In genomic region chr19:46845959-46846459, GRCh38 we compare ENCODE assay signal across 19 cellular contexts. TPM values are rescaled to one million over a fixed set of nuclear protein-coding genes. Genes with fewer than 3 reads are reported as not detected.
DNase-seq lines count a peak whose midpoint lies in the region; TF ChIP-seq lines count a peak whose summit lies in the region.
"Had no signal": no experiment of that assay in that cellular context is flagged by ENCODE, and none has a peak within 500 bp of the region (broad histone marks: within the 10 kb centered on the region; RNA-seq: fewer than 3 reads in every experiment).

No MANE protein-coding gene starts in this region.

- DNase-seq in SIG-M5 treated with dmso at 0.1 percent for 504 hours (lab: John Stamatoyannopoulos, UW; ENCODE audit: unreplicated experiment) (peak; percentile 34), SIG-M5 (lab: John Stamatoyannopoulos, UW) (no peak), chondrocyte (ENCODE audit: low spot score) (peak; percentile 82), trophoblast cell (no peak), SK-N-SH (no peak), superior temporal gyrus (ENCODE audit: extremely low spot score) (no peak), SHP77 treated with DMSO at 0.1 percent for 48 hours (lab: John Stamatoyannopoulos, UW) (no peak)
- DNase-seq: activated CD4-positive, alpha-beta memory T cell treated with anti-CD3 and anti-CD28 coated beads, Interleukin-2, amount 10 ng/mL, durations not matched to agents 7 days and 5 days; activated T-cell treated with anti-CD3 and anti-CD28 coated beads, Interleukin-2, amount 50 U/mL, for 72 hours; caudate nucleus; CD4-positive, CD25-positive, alpha-beta regulatory T cell; DND-41; Karpas-422; NCI-H146; NCI-H2227 treated with DMSO at 0.1 percent for 48 hours; stimulated activated naive CD4-positive, alpha-beta T cell had no signal

- H3K36me3 ChIP-seq in OCI-LY3 (replicated peaks; ENCODE audit: low read depth, low read length) (no peaks in the 10 kb centered on the region), trophoblast cell (ENCODE audit: control insufficient read depth in 1 of 2, insufficient read depth in 2 of 2, low read length in 2 of 2) (peaks cover 27 to 34% of the 10 kb centered on the region in 2 experiments), SK-N-SH (replicated peaks in 1 of 2; ENCODE audit: control insufficient read depth in 1 of 2, insufficient read depth in 2 of 2, low read length in 1 of 2) (peaks cover 5 to 8% of the 10 kb centered on the region in 2 experiments)

- peak overlapping the region; percentile 71 for H4K91ac ChIP-seq in trophoblast cell (ENCODE audit: low read depth, low read length)

- no peak overlapping the region for H3K4me3 Mint-ChIP-seq in chondrocyte (ENCODE audit: unreplicated experiment)
- H3K4me3 Mint-ChIP-seq: activated CD4-positive, alpha-beta memory T cell treated with anti-CD3 and anti-CD28 coated beads, Interleukin-2, amount 10 ng/mL, durations not matched to agents 7 days and 5 days; activated T-cell treated with anti-CD3 and anti-CD28 coated beads, Interleukin-2, amount 50 U/mL, for 72 hours had no signal

- H3F3A ChIP-seq in SK-N-SH (replicated peaks; ENCODE audit: insufficient read depth), result peaks cover 31% of the 10 kb centered on the region

- TF ChIP-seq CTCF in OCI-LY3 (IDR thresholded peaks at IDR 0.05; ENCODE audit: low read depth, low read length) (no peak), chondrocyte (IDR thresholded peaks at IDR 0.05) (no peak), SK-N-SH (IDR thresholded peaks at IDR 0.05) (no peak)

- peak overlapping the region; percentile 36; the same call in 1 of the 2 replicates for H3K9ac ChIP-seq in OCI-LY3 (ENCODE audit: low read length)
- H3K9ac ChIP-seq in trophoblast cell (ENCODE audit: low read length), result no peak overlapping the region
- H3K9ac ChIP-seq in SK-N-SH, result no peak overlapping the region

- H4K12ac ChIP-seq in trophoblast cell (ENCODE audit: low read depth, low read length), result no peak overlapping the region

- H3K27ac ChIP-seq in OCI-LY3 (ENCODE audit: low read length) (no peak overlapping the region), trophoblast cell (ENCODE audit: low read depth, low read length) (peak overlapping the region; percentile 42), SK-N-SH (ENCODE audit: low read depth in 2 of 2, low read length in 1 of 2) (no peak overlapping the region)
- H3K27ac ChIP-seq: 22Rv1, SK-N-MC had no signal

- H3K9me3 ChIP-seq in OCI-LY3 (ENCODE audit: insufficient read depth, low read length) (no peaks in the 10 kb centered on the region), trophoblast cell (ENCODE audit: insufficient read depth, low read depth, low read length) (no peaks in the 10 kb centered on the region), SK-N-SH (no peaks in the 10 kb centered on the region)

- H3K79me2 ChIP-seq in OCI-LY3 (ENCODE audit: low read length) (peaks cover 19% of the 10 kb centered on the region), trophoblast cell (ENCODE audit: control insufficient read depth, insufficient read depth, low read length, poor library complexity) (peaks cover 6% of the 10 kb centered on the region), SK-N-SH (ENCODE audit: insufficient read depth) (peaks cover 72% of the 10 kb centered on the region)

- peak overlapping the region; percentile 59 for H2BK120ac ChIP-seq in trophoblast cell (ENCODE audit: insufficient read depth, low read length, poor library complexity)

- H3K9me2 ChIP-seq in SK-N-SH, result no peaks in the 10 kb centered on the region

- peak overlapping the region; percentile 68 for H3K4ac ChIP-seq in trophoblast cell (ENCODE audit: low read depth, low read length)

- peak overlapping the region; percentile 89 for H3K18ac ChIP-seq in trophoblast cell (ENCODE audit: low read length)

- H3K27ac Mint-ChIP-seq in chondrocyte (ENCODE audit: unreplicated experiment), result peak overlapping the region; percentile 71
- H3K27ac Mint-ChIP-seq: activated CD4-positive, alpha-beta memory T cell treated with anti-CD3 and anti-CD28 coated beads, Interleukin-2, amount 10 ng/mL, durations not matched to agents 7 days and 5 days had no signal

- H4K20me1 ChIP-seq in OCI-LY3 (ENCODE audit: insufficient read depth, low read length), result 0 out of 2 replicates have a peak, but pooled peaks cover 3% of the 10 kb centered on the region
- peaks cover 13% of the 10 kb centered on the region for H4K20me1 ChIP-seq in SK-N-SH (ENCODE audit: insufficient read depth)

- H3K14ac ChIP-seq in trophoblast cell (ENCODE audit: low read length), result peak overlapping the region; percentile 69

- CTCF ChIA-PET in SK-N-SH (lab: Yijun Ruan, JAX), result interaction anchor here (0.6 to 11.8 kb wide), 4 partner anchors 91 to 167 kb away, joined by 3 to 170 read pairs (median 4); no protein-coding TSS in a partner anchor

- no CpG with 5 or more reads among the region's 19 CpGs for WGBS in trophoblast cell (ENCODE audit: extremely low coverage, insufficient coverage, insufficient read length)
- WGBS in SK-N-SH (ENCODE audit: low lambda C conversion rate), result 97% methylated on average over 19 of the region's 19 CpGs

- no peaks in the 10 kb centered on the region for H3K9me3 Mint-ChIP-seq in chondrocyte (ENCODE audit: low read depth)
- H3K9me3 Mint-ChIP-seq: activated CD4-positive, alpha-beta memory T cell treated with anti-CD3 and anti-CD28 coated beads, Interleukin-2, amount 10 ng/mL, durations not matched to agents 7 days and 5 days; activated T-cell treated with anti-CD3 and anti-CD28 coated beads, Interleukin-2, amount 50 U/mL, for 72 hours; CD4-positive, CD25-positive, alpha-beta regulatory T cell had no signal

- H2AFZ ChIP-seq in OCI-LY3 (ENCODE audit: low read depth, low read length) (0 out of 2 replicates have a peak overlapping the region, but pooled peaks have one; percentile 24), trophoblast cell (ENCODE audit: insufficient read depth, low read length, poor library complexity) (peak overlapping the region; percentile 4), SK-N-SH (ENCODE audit: low read depth) (no peak overlapping the region)

- H3K27me3 ChIP-seq in OCI-LY3 (ENCODE audit: low read depth, low read length) (no peaks in the 10 kb centered on the region), trophoblast cell (ENCODE audit: insufficient read depth, low read length) (no peaks in the 10 kb centered on the region), SK-N-SH (ENCODE audit: insufficient read depth) (no peaks in the 10 kb centered on the region)

- peaks cover 39% of the 10 kb centered on the region for H3K79me1 ChIP-seq in trophoblast cell (ENCODE audit: low read length)

- POLR2A ChIA-PET in SK-N-SH (lab: Yijun Ruan, JAX), result no interaction called here

- peaks cover 20% of the 10 kb centered on the region for H3K4me1 ChIP-seq in OCI-LY3 (ENCODE audit: low read length)
- H3K4me1 ChIP-seq in trophoblast cell (ENCODE audit: control insufficient read depth in 1 of 2, insufficient read depth in 2 of 2, low read length in 2 of 2), result peaks cover 38 to 47% of the 10 kb centered on the region in 2 experiments
- H3K4me1 ChIP-seq in SK-N-SH (ENCODE audit: control insufficient read depth in 1 of 2, insufficient read depth in 2 of 2, low read depth in 1 of 2, low read length in 1 of 2), result peaks cover 0 to 11% of the 10 kb centered on the region in 2 experiments; a peak in 2 of 4 replicates

- H3K27me3 Mint-ChIP-seq in chondrocyte (ENCODE audit: low read depth), result no peaks in the 10 kb centered on the region
- H3K27me3 Mint-ChIP-seq: activated CD4-positive, alpha-beta memory T cell treated with anti-CD3 and anti-CD28 coated beads, Interleukin-2, amount 10 ng/mL, durations not matched to agents 7 days and 5 days had no signal

- peak overlapping the region; percentile 71 for H3K4me3 ChIP-seq in OCI-LY3 (ENCODE audit: low read length)
- H3K4me3 ChIP-seq in trophoblast cell (ENCODE audit: low read depth, low read length), result no peak overlapping the region
- H3K4me3 ChIP-seq in SK-N-SH (ENCODE audit: low read depth in 2 of 2, low read length in 1 of 2), result no peak overlapping the region
- H3K4me3 ChIP-seq: SK-N-MC had no signal

- peak overlapping the region; percentile 19 for H2BK5ac ChIP-seq in trophoblast cell (ENCODE audit: low read depth, low read length, poor library complexity)

- H3K4me2 ChIP-seq in OCI-LY3 (ENCODE audit: low read length), result peak overlapping the region; percentile 76
- no peak overlapping the region for H3K4me2 ChIP-seq in trophoblast cell (ENCODE audit: low read length)
- no peak overlapping the region for H3K4me2 ChIP-seq in SK-N-SH

- H2BK12ac ChIP-seq in trophoblast cell (ENCODE audit: low read length), result peak overlapping the region; percentile 66

- no peak for TF ChIP-seq RAD21 in SK-N-SH (IDR thresholded peaks at IDR 0.05; ENCODE audit: low read length)

- H4K8ac ChIP-seq in trophoblast cell (ENCODE audit: low read depth, low read length), result peak overlapping the region; percentile 54

- H2AK5ac ChIP-seq in trophoblast cell (ENCODE audit: low read length), result peak overlapping the region; percentile 62

- H3K36me3 Mint-ChIP-seq in chondrocyte (ENCODE audit: low read depth), result peaks cover 17% of the 10 kb centered on the region

- H3K4me1 Mint-ChIP-seq in chondrocyte (ENCODE audit: low read depth), result peaks cover 38% of the 10 kb centered on the region

- no peak for TF ChIP-seq EP300 in SK-N-SH (IDR thresholded peaks at IDR 0.05; ENCODE audit: borderline replicate concordance in 1 of 2, low read depth in 1 of 2, low read length in 1 of 2)

- no peak overlapping the region for H3K23ac ChIP-seq in trophoblast cell (ENCODE audit: low read length)

TF ChIP-seq in SK-N-SH, 30 proteins besides CTCF, POLR2A, EP300 and RAD21:
- no peak for TF ChIP-seq SIN3A (IDR thresholded peaks at IDR 0.05; ENCODE audit: borderline replicate concordance, low read depth, low read length)
- TF ChIP-seq POLR2AphosphoS5 (IDR thresholded peaks at IDR 0.05; ENCODE audit: low read depth, low read length), result no peak
TF ChIP-seq in SK-N-SH: peak in this region for 0.

RNA-seq across cellular contexts. Expression of gene AP2S1, which starts 4.6 kb away (rescaled TPM):
- total RNA-seq in chondrocyte, result 168 to 189 TPM (median 173 TPM) in 3 replicates
- 234 TPM in 2 replicates for polyA plus RNA-seq in trophoblast cell (2013)
- 380 and 565 TPM in 2 replicates for polyA plus RNA-seq in SK-N-SH (2012; rRNA removed)
- 343 and 389 TPM in 2 replicates for polyA plus RNA-seq in SK-N-SH (2012; cell fraction: cytosol; rRNA removed)
- polyA plus RNA-seq in SK-N-SH (2012; cell fraction: nucleus; rRNA removed), result 163 and 226 TPM in 2 replicates

RNA-seq across cellular contexts. Expression of gene ARHGAP35, which starts 14.8 kb away (rescaled TPM):
- total RNA-seq in chondrocyte, result 60.1 to 70.9 TPM (median 70.2 TPM) in 3 replicates
- 22.3 and 23.6 TPM in 2 replicates for polyA plus RNA-seq in trophoblast cell (2013)
- 19.7 and 25.1 TPM in 2 replicates for polyA plus RNA-seq in SK-N-SH (2012; rRNA removed)
- 16.2 and 21.9 TPM in 2 replicates for polyA plus RNA-seq in SK-N-SH (2012; cell fraction: cytosol; rRNA removed)
- polyA plus RNA-seq in SK-N-SH (2012; cell fraction: nucleus; rRNA removed), result 21.0 and 26.2 TPM in 2 replicates

RNA-seq across cellular contexts. Expression of gene SLC1A5, which starts 57.6 kb away (rescaled TPM):
- 77.3 to 310 TPM (median 304 TPM) in 3 replicates for total RNA-seq in chondrocyte
- 134 and 139 TPM in 2 replicates for polyA plus RNA-seq in trophoblast cell (2013)
- polyA plus RNA-seq in SK-N-SH (2012; rRNA removed), result 76.7 and 80.4 TPM in 2 replicates
- 38.6 and 52.9 TPM in 2 replicates for polyA plus RNA-seq in SK-N-SH (2012; cell fraction: cytosol; rRNA removed)
- polyA plus RNA-seq in SK-N-SH (2012; cell fraction: nucleus; rRNA removed), result 59.2 and 69.9 TPM in 2 replicates

Comparison
In these comparisons a context has a peak if more than half of its experiments do, and no peak if none do; other contexts are left out.
1. DNase-seq: peak in SIG-M5 treated with dmso at 0.1 percent for 504 hours (single experiment) and chondrocyte (single experiment); none in SIG-M5 (single experiment), trophoblast cell (0 of 2), SK-N-SH (single experiment), superior temporal gyrus (single experiment) and SHP77 treated with DMSO at 0.1 percent for 48 hours (single experiment).